In the genomic region with DNA sequence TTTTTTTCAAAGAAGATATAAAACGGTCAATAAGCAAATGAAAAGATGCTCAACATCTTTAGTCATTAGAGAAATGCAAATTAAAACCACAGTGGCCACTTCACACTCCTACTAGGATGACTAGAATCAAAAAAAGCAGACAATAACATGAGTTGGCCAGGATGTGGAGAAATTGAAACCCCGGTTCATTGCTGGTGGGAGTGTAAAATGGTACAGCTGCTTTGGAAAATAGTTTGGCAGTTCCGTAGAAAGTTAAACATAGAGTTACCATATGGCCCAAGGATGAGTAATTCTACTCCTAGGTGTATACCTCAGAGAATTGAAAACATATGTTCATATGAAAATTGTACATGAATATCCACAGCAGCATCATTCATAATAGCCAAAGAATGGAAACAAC, we compare ENCODE assay signal across 21 cellular contexts.
A peak's percentile ranks its signal among the peaks of the same experiment; 100 is the strongest.
DNase-seq lines count a peak whose midpoint lies in the region; ATAC-seq and TF ChIP-seq lines count a peak whose summit lies in the region.
"Had no signal": no experiment of that assay in that cellular context is flagged by ENCODE, and none has a peak within 500 bp of the region (broad histone marks: within the 10 kb centered on the region; RNA-seq: fewer than 3 reads in every experiment).

No MANE protein-coding gene starts in this region.

- no peaks in the 10 kb centered on the region for H3K36me3 Mint-ChIP-seq in stimulated activated effector memory CD8-positive, alpha-beta T cell treated with anti-CD3 and anti-CD28 coated beads, Interleukin-12 subunit alpha, Interleukin-12 subunit beta, amount 100 ng/mL, for 72 hours
- H3K36me3 Mint-ChIP-seq: CD4-positive, alpha-beta memory T cell had no signal

- H3K9me3 Mint-ChIP-seq in stimulated activated effector memory CD8-positive, alpha-beta T cell treated with anti-CD3 and anti-CD28 coated beads, Interleukin-12 subunit alpha, Interleukin-12 subunit beta, amount 100 ng/mL, for 72 hours: peaks cover 23% of the 10 kb centered on the region

- peak; percentile 1 for DNase-seq in GM12865 (ENCODE audit: low read depth)
- DNase-seq in NCI-H1694 treated with DMSO at 0.1 percent for 48 hours (lab: John Stamatoyannopoulos, UW): peak; percentile 56
- peak; percentile 40 for DNase-seq in astrocyte of the hippocampus (ENCODE audit: low read depth, low spot score)
- no peak for DNase-seq in stimulated activated effector memory CD8-positive, alpha-beta T cell treated with anti-CD3 and anti-CD28 coated beads, Interleukin-12 subunit alpha, Interleukin-12 subunit beta, amount 100 ng/mL, for 72 hours (ENCODE audit: low spot score in 2 of 2)
- DNase-seq: Caco-2; CD4-positive, alpha-beta memory T cell; DMS153; H7; HFFc6; KG1; NCI-H1417; NCI-H1930; NCI-H226; NCI-H510A treated with DMSO at 0.1 percent for 48 hours; NCI-H748 treated with DMSO at 0.1 percent for 48 hours; NK-92 treated with Interleukin-12 subunit alpha and Interleukin-12 subunit beta, amount 100 ng/mL, for 24 hours; SIG-M5 had no signal

- no peaks in the 10 kb centered on the region for H3K4me1 Mint-ChIP-seq in stimulated activated effector memory CD8-positive, alpha-beta T cell treated with anti-CD3 and anti-CD28 coated beads, Interleukin-12 subunit alpha, Interleukin-12 subunit beta, amount 100 ng/mL, for 72 hours
- H3K4me1 Mint-ChIP-seq: CD4-positive, alpha-beta memory T cell had no signal

- no peak overlapping the region for H3K4me3 ChIP-seq in GM12865 (ENCODE audit: low read depth, low read length)

- H3K27ac Mint-ChIP-seq in stimulated activated effector memory CD8-positive, alpha-beta T cell treated with anti-CD3 and anti-CD28 coated beads, Interleukin-12 subunit alpha, Interleukin-12 subunit beta, amount 100 ng/mL, for 72 hours: no peak overlapping the region
- H3K27ac Mint-ChIP-seq: CD4-positive, alpha-beta memory T cell; HFFc6 had no signal

- no peak overlapping the region for H3K4me3 Mint-ChIP-seq in stimulated activated effector memory CD8-positive, alpha-beta T cell treated with anti-CD3 and anti-CD28 coated beads, Interleukin-12 subunit alpha, Interleukin-12 subunit beta, amount 100 ng/mL, for 72 hours
- H3K4me3 Mint-ChIP-seq: CD4-positive, alpha-beta memory T cell; HFFc6 had no signal

- ATAC-seq in stimulated activated effector memory CD8-positive, alpha-beta T cell treated with anti-CD3 and anti-CD28 coated beads, Interleukin-12 subunit alpha, Interleukin-12 subunit beta, amount 100 ng/mL, for 72 hours: peak; percentile 42
- no peak for ATAC-seq in HG02852 (IDR thresholded peaks at IDR 0.05; ENCODE audit: unreplicated experiment)
- ATAC-seq in GM21825 (IDR thresholded peaks at IDR 0.05; ENCODE audit: unreplicated experiment): no peak
- ATAC-seq in HG03025 (IDR thresholded peaks at IDR 0.05; ENCODE audit: low FRiP score, unreplicated experiment): no peak
- ATAC-seq: SK-N-SH treated with all-trans-retinoic acid at 6 μM for 48 hours had no signal

- no peak for TF ChIP-seq CTCF in GM12865 (IDR thresholded peaks at IDR 0.05; ENCODE audit: insufficient read depth, low read depth, low read length, missing control alignments)

Comparison
In these comparisons a context has a peak if more than half of its experiments do, and no peak if none do; other contexts are left out.
1. DNase-seq: peak in GM12865 (single experiment), NCI-H1694 treated with DMSO at 0.1 percent for 48 hours (single experiment) and astrocyte of the hippocampus (single experiment); none in stimulated activated effector memory CD8-positive, alpha-beta T cell treated with anti-CD3 and anti-CD28 coated beads, Interleukin-12 subunit alpha, Interleukin-12 subunit beta, amount 100 ng/mL, for 72 hours (0 of 2).